In genomic region chr9:117642571-117643287, GRCh38 we compare ENCODE assay signal across 7 cellular contexts.
A peak's percentile ranks its signal among the peaks of the same experiment; 100 is the strongest.
DNase-seq lines count a peak whose midpoint lies in the region; ATAC-seq and TF ChIP-seq lines count a peak whose summit lies in the region.
"Not testable (repeated sequence)": the region's sequence is repeated elsewhere in the genome, so short reads cannot be mapped to it uniquely, and the experiment has no call there.

No MANE protein-coding gene starts in this region.

- not testable (repeated sequence) for H3K79me2 ChIP-seq in mammary epithelial cell (ENCODE audit: insufficient read depth, low read length)

- H3K4me1 ChIP-seq in mammary epithelial cell (ENCODE audit: insufficient read depth, low read length); mucosa of descending colon (ENCODE audit: low read depth): not testable (repeated sequence)
- H3K4me1 ChIP-seq in skeletal muscle satellite cell (ENCODE audit: control insufficient read depth, insufficient read depth, low read length): peaks cover 12% of the 10 kb centered on the region

- dilution Hi-C loops in mammary epithelial cell (cut with HindIII; ENCODE audit: low sequenced_read_pairs): not testable (repeated sequence)

- H4K20me1 ChIP-seq in mammary epithelial cell (ENCODE audit: insufficient read depth, low read length): not testable (repeated sequence)

- H3K9me3 ChIP-seq in mammary epithelial cell (replicated peaks; ENCODE audit: insufficient read depth, low read length); mucosa of descending colon; skeletal muscle satellite cell (replicated peaks; ENCODE audit: low read length): not testable (repeated sequence)

- DNase-seq in Caki2 (ENCODE audit: low read depth) (peak; percentile 83), NCI-H2171 (lab: John Stamatoyannopoulos, UW) (peak; percentile 11), SK-MEL-5 (ENCODE audit: low read depth, low spot score) (peak; percentile 38), mammary epithelial cell (peak; percentile 8), left cardiac atrium (peak; percentile 16), mucosa of descending colon (peak; percentile 22 to 47 (median 37))

- TF ChIP-seq CTCF in mammary epithelial cell (conservative IDR thresholded peaks at IDR 0.05 in 1 of 2, IDR thresholded peaks at IDR 0.05 in 1 of 2; ENCODE audit: extremely low read depth in 1 of 2, insufficient read depth in 1 of 2, low read depth in 1 of 2, low read length in 2 of 2); mucosa of descending colon (IDR thresholded peaks at IDR 0.05): not testable (repeated sequence)

- 82% methylated on average over 16 of the region's 50 CpGs for WGBS in mammary epithelial cell (ENCODE audit: low coverage, missing lambda C conversion rate)

- CTCF ChIA-PET in mammary epithelial cell (lab: Charles Lee; ENCODE audit: low non-redundant PET): not testable (repeated sequence)

- not testable (repeated sequence) for H3K4me3 ChIP-seq in mammary epithelial cell (replicated peaks in 1 of 3; ENCODE audit: insufficient read depth in 1 of 3, low read depth in 2 of 3, low read length in 3 of 3); mucosa of descending colon; skeletal muscle satellite cell (ENCODE audit: low read length)

- intact Hi-C loops in mammary epithelial cell (cut with micrococcal nuclease): loop anchor here (2.0 to 10.0 kb wide), 4 partner anchors 158 to 1725 kb away; partner anchors contain the start of gene BRINP1
- intact Hi-C loops in left cardiac atrium (cut with DNase I): loop anchor here (5.0 to 10.0 kb wide), 2 partner anchors 140 to 532 kb away; no protein-coding TSS in a partner anchor
- intact Hi-C loops in mucosa of descending colon (cut with DNase I, micrococcal nuclease): not testable (repeated sequence)

- H2AFZ ChIP-seq in mammary epithelial cell (ENCODE audit: low read depth, low read length): not testable (repeated sequence)

- H3K27ac ChIP-seq in mammary epithelial cell (ENCODE audit: insufficient read depth, low read depth, low read length): not testable (repeated sequence)

- not testable (repeated sequence) for H3K9ac ChIP-seq in mammary epithelial cell (ENCODE audit: insufficient read depth, low read length); skeletal muscle satellite cell (ENCODE audit: low read depth, low read length)

- H3K4me2 ChIP-seq in mammary epithelial cell (ENCODE audit: insufficient read depth, low read depth, low read length): not testable (repeated sequence)
- peak overlapping the region; percentile 56 for H3K4me2 ChIP-seq in skeletal muscle satellite cell (ENCODE audit: low read length)

- not testable (repeated sequence) for ATAC-seq in left cardiac atrium, mucosa of descending colon

- H3K36me3 ChIP-seq in mammary epithelial cell (ENCODE audit: insufficient read depth, low read length); mucosa of descending colon (ENCODE audit: low read depth); skeletal muscle satellite cell (ENCODE audit: insufficient read depth, low read length): not testable (repeated sequence)

- not testable (repeated sequence) for H3K27me3 ChIP-seq in mammary epithelial cell (ENCODE audit: insufficient read depth, low read length)
- peaks cover 31% of the 10 kb centered on the region for H3K27me3 ChIP-seq in skeletal muscle satellite cell (ENCODE audit: control insufficient read depth, insufficient read depth, low read length)

- in situ Hi-C loops in Caki2 (cut with HindIII; ENCODE audit: low pct_unique_long_range_greater_than_20kb, low sequenced_read_pairs); SK-MEL-5 (cut with HindIII; ENCODE audit: low pct_unique_long_range_greater_than_20kb, low sequenced_read_pairs): not testable (repeated sequence)
- in situ Hi-C loops in mammary epithelial cell (cut with MboI; ENCODE audit: low sequenced_read_pairs in 2 of 2): loop anchor here (25.0 kb wide), 2 partner anchors 495 to 520 kb away; no protein-coding TSS in a partner anchor

- not testable (repeated sequence) for BruUV-seq in mammary epithelial cell (replicated peaks; lab: Mats Ljungman, UMichigan)

Comparison
In these comparisons a context has a peak if more than half of its experiments do, and no peak if none do; other contexts are left out.
1. DNase-seq: peak in every context shown above with its lines; median percentile 83 in Caki2; 38 in SK-MEL-5; 37 in mucosa of descending colon; 16 in left cardiac atrium; 11 in NCI-H2171; 8 in mammary epithelial cell.